1 cellular context compared by ENCODE assay signal in the genomic region with DNA sequence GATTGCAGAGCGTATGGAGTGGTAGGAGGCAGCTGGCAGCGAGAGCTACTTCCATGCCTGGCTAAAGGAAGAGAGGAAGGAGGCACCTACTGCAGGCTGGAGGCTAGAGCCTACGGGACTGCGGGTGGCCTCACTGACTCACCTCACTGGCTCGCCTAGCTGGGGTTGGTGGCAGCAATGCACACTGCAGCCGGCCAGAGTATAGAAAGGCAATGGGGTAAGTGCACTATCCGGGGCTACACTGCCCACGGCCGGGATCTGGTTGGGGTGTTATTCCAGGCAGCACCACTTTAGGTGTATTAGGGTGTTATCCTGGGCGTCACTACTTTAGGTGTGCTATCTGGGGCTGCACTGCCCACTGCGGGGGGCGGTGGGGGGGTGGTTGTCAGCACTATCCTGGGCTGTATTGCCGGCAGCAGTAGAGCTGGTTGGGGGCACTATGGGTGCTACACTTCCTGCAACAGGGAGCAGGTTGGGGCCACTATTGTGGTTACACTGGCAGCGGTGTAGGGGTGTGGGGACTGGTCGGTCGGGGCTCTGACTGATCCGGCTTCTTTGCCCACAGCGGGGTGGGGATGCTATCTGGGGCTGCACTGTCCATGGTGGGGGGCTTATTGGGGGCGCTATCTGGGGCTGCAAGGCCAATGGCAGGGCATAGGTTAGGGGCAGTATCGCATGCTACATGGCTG.
TF ChIP-seq lines count a peak whose summit lies in the region.

No MANE protein-coding gene starts in this region.

TF ChIP-seq in HCT116, 20 proteins besides CTCF, POLR2A, EP300 and RAD21 (continued from another document):
- TF ChIP-seq ZBTB33 (IDR thresholded peaks at IDR 0.05; ENCODE audit: extremely low read depth, insufficient replicate concordance, low read length) (no peak), ZFX (IDR thresholded peaks at IDR 0.05) (no peak), JUND (IDR thresholded peaks at IDR 0.05) (no peak), EZH2 (IDR thresholded peaks at IDR 0.05) (no peak), POLR2AphosphoS5 (IDR thresholded peaks at IDR 0.05; ENCODE audit: low read depth, low read length) (no peak), ZNF274 (IDR thresholded peaks at IDR 0.05; ENCODE audit: low read depth, low read length) (no peak), EGR1 (IDR thresholded peaks at IDR 0.05; ENCODE audit: low read depth) (no peak), FOSL1 (IDR thresholded peaks at IDR 0.05; ENCODE audit: low read depth) (no peak)
